Comparison of ENCODE assay signal across 12 cellular contexts in the genomic region with DNA sequence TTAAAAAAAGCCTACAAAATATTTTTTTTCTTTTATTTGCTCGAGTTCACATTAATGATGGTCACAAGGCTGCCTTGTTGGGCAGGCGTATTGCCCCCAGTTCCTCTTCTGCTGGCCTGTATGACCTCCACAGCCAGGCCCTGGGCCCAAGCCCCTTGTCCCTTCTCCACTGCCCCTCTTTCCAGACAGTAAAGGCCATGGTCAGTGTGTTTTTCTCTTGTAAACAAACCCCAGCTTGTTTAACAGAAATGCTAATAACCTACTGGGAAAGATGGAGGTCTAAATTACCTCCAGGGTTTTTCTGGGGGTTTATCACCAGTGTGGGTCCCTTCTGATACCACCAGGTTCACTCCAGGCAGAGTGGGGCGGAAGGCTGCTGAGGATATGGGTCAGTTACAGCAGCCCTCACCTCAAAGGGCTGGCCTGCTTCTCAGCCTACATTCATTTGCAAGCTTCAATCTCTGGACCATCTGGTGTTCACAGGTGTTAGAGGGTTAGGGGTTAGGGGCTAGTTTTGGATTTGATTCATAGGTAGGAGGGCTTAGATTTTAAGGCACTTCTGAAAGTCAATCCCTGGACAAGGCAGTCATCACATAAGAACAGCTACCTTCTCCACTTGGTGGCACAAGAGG. TPM values are rescaled to one million over a fixed set of nuclear protein-coding genes. Genes with fewer than 3 reads are reported as not detected.
DNase-seq lines count a peak whose midpoint lies in the region; ATAC-seq and TF ChIP-seq lines count a peak whose summit lies in the region.
"Had no signal": no experiment of that assay in that cellular context is flagged by ENCODE, and none has a peak within 500 bp of the region (broad histone marks: within the 10 kb centered on the region; RNA-seq: fewer than 3 reads in every experiment).

No MANE protein-coding gene starts in this region.

- CTCF ChIA-PET in CD4-positive, alpha-beta memory T cell (lab: Charles Lee; ENCODE audit: partially characterized antibody) = interaction anchor here (0.8 to 1.0 kb wide), 3 partner anchors 119 to 411 kb away, joined by 3 read pairs; no protein-coding TSS in a partner anchor

- H3K9me3 ChIP-seq in CD4-positive, alpha-beta memory T cell (ENCODE audit: control insufficient read depth in 1 of 2, low read length in 2 of 2) = no peaks in the 10 kb centered on the region

- H3K36me3 Mint-ChIP-seq in CD4-positive, alpha-beta memory T cell = peaks cover 5 to 29% of the 10 kb centered on the region in 2 donors
- H3K36me3 Mint-ChIP-seq in HFFc6 (ENCODE audit: low read depth) (peaks cover 29% of the 10 kb centered on the region), naive B cell (peaks cover 0 to 7% of the 10 kb centered on the region in 2 donors)
- peaks cover 19% of the 10 kb centered on the region for H3K36me3 Mint-ChIP-seq in activated naive CD8-positive, alpha-beta T cell treated with anti-CD3 and anti-CD28 coated beads, Interleukin-2, amount 10 ng/mL, durations not matched to agents 7 days and 5 days

- H3K4me1 ChIP-seq in CD4-positive, alpha-beta memory T cell (ENCODE audit: insufficient read depth, low read length) = peaks cover 31% of the 10 kb centered on the region

- peak overlapping the region; percentile 92 for H3K27ac ChIP-seq in CD4-positive, alpha-beta memory T cell (ENCODE audit: low read depth, low read length)

- H3K36me3 ChIP-seq in CD4-positive, alpha-beta memory T cell (ENCODE audit: insufficient read depth, low read length) = peaks cover 4% of the 10 kb centered on the region

- ATAC-seq in activated naive CD8-positive, alpha-beta T cell treated with anti-CD3 and anti-CD28 coated beads, Interleukin-2, amount 10 ng/mL, durations not matched to agents 7 days and 5 days (ENCODE audit: low read depth) = no peak
- ATAC-seq in naive B cell (ENCODE audit: low read depth in 2 of 2) (no peak), HG03280 (IDR thresholded peaks at IDR 0.05; ENCODE audit: unreplicated experiment) (no peak)

- H3K27ac Mint-ChIP-seq in CD4-positive, alpha-beta memory T cell = peak overlapping the region; percentile 75 to 100 (median 87)
- H3K27ac Mint-ChIP-seq in HFFc6 = no peak overlapping the region; the same call in 1 of the 2 replicates
- H3K27ac Mint-ChIP-seq in activated naive CD8-positive, alpha-beta T cell treated with anti-CD3 and anti-CD28 coated beads, Interleukin-2, amount 10 ng/mL, durations not matched to agents 7 days and 5 days = peak overlapping the region; percentile 59
- peak overlapping the region in 3 of 6 donors; percentile 27 to 69 (median 62) for H3K27ac Mint-ChIP-seq in naive B cell

- no peak overlapping the region for H3K4me3 ChIP-seq in CD4-positive, alpha-beta memory T cell (ENCODE audit: low read length in 2 of 2)

- H3K4me3 Mint-ChIP-seq in CD4-positive, alpha-beta memory T cell = peak overlapping the region in 7 of 8 donors; percentile 31 to 99 (median 99)
- H3K4me3 Mint-ChIP-seq in HFFc6 (peak overlapping the region; percentile 95), naive B cell (peak overlapping the region in 7 of 8 donors; percentile 47 to 99 (median 91))
- H3K4me3 Mint-ChIP-seq in activated naive CD8-positive, alpha-beta T cell treated with anti-CD3 and anti-CD28 coated beads, Interleukin-2, amount 10 ng/mL, durations not matched to agents 7 days and 5 days = peak overlapping the region; percentile 91

- POLR2A ChIA-PET in CD4-positive, alpha-beta memory T cell (lab: Charles Lee; ENCODE audit: partially characterized antibody) = interaction anchor here (0.8 to 3.3 kb wide), 2 partner anchors 117 to 813 kb away, joined by 3 to 34 read pairs; partner anchors contain the start of genes DCAF1 and HEMK1
- POLR2A ChIA-PET in activated naive CD8-positive, alpha-beta T cell treated with anti-CD3 and anti-CD28 coated beads, Interleukin-2, amount 10 ng/mL, durations not matched to agents 7 days and 5 days (lab: Charles Lee) = no interaction called here

- intact Hi-C loops in CD4-positive, alpha-beta memory T cell (cut with micrococcal nuclease) = no loop called here

- no peaks in the 10 kb centered on the region for H3K27me3 Mint-ChIP-seq in CD4-positive, alpha-beta memory T cell
- H3K27me3 Mint-ChIP-seq in HFFc6 (ENCODE audit: insufficient read depth) (peaks cover 1% of the 10 kb centered on the region), naive B cell (peaks cover 5 to 11% (median 9%) of the 10 kb centered on the region in 3 donors)
- H3K27me3 Mint-ChIP-seq in activated naive CD8-positive, alpha-beta T cell treated with anti-CD3 and anti-CD28 coated beads, Interleukin-2, amount 10 ng/mL, durations not matched to agents 7 days and 5 days = no peaks in the 10 kb centered on the region

- H3K4me1 Mint-ChIP-seq in CD4-positive, alpha-beta memory T cell = peaks cover 22 to 51% (median 34%) of the 10 kb centered on the region in 4 donors
- H3K4me1 Mint-ChIP-seq in HFFc6 (ENCODE audit: low read depth) (peaks cover 35% of the 10 kb centered on the region), naive B cell (peaks cover 34 to 49% (median 44%) of the 10 kb centered on the region in 3 donors)
- peaks cover 40% of the 10 kb centered on the region for H3K4me1 Mint-ChIP-seq in activated naive CD8-positive, alpha-beta T cell treated with anti-CD3 and anti-CD28 coated beads, Interleukin-2, amount 10 ng/mL, durations not matched to agents 7 days and 5 days

- no peaks in the 10 kb centered on the region for H3K9me3 Mint-ChIP-seq in CD4-positive, alpha-beta memory T cell
- no peaks in the 10 kb centered on the region for H3K9me3 Mint-ChIP-seq in HFFc6
- H3K9me3 Mint-ChIP-seq in activated naive CD8-positive, alpha-beta T cell treated with anti-CD3 and anti-CD28 coated beads, Interleukin-2, amount 10 ng/mL, durations not matched to agents 7 days and 5 days = no peaks in the 10 kb centered on the region
- H3K9me3 Mint-ChIP-seq in naive B cell = no peaks in the 10 kb centered on the region

- H3K27me3 ChIP-seq in CD4-positive, alpha-beta memory T cell (ENCODE audit: insufficient read depth, low read length) = no peaks in the 10 kb centered on the region

- no peak for TF ChIP-seq CTCF in HFFc6 (IDR thresholded peaks at IDR 0.05)

- no peak for DNase-seq in CD4-positive, alpha-beta memory T cell
- DNase-seq in HFFc6 (no peak), naive B cell (no peak), hippocampal formation (lab: John Stamatoyannopoulos, UW) (no peak), midbrain (lab: John Stamatoyannopoulos, UW) (no peak), 8988T (no peak)
- peak; percentile 6 for DNase-seq in activated naive CD8-positive, alpha-beta T cell treated with anti-CD3 and anti-CD28 coated beads, Interleukin-2, amount 10 ng/mL, durations not matched to agents 7 days and 5 days
- DNase-seq: anterior cingulate cortex, erythroblast, islet precursor cell, NCI-H1930 had no signal

RNA-seq across cellular contexts. Expression of gene MANF, which starts 2.0 kb away (rescaled TPM):
- 10 to 100 TPM; 74.8 to 79.0 TPM for total RNA-seq in CD4-positive, alpha-beta memory T cell
- polyA plus RNA-seq in CD4-positive, alpha-beta memory T cell = 10 to 100 TPM; 39.0 to 64.1 TPM
- 100 to 1,000 TPM; 157 to 196 (median 179) TPM for total RNA-seq in HFFc6 (2021; fragmentation: NEBNext Ultra II Directional; extraction: Animal tissue kit (Norgen Biotek cat#: 25700))
- total RNA-seq in activated naive CD8-positive, alpha-beta T cell treated with anti-CD3 and anti-CD28 coated beads, Interleukin-2, amount 10 ng/mL, durations not matched to agents 7 days and 5 days = 10 to 100 TPM; 86.2 to 88.2 TPM
- polyA plus RNA-seq in naive B cell (ENCODE audit: low read depth in 6 of 6) = 10 to 100 TPM; 16.5 to 37.3 (median 29.3) TPM

RNA-seq across cellular contexts. Expression of gene RBM15B, which starts 8.0 kb away (rescaled TPM):
- 10 to 100 TPM; 38.3 to 39.9 TPM for total RNA-seq in CD4-positive, alpha-beta memory T cell
- polyA plus RNA-seq in CD4-positive, alpha-beta memory T cell = 10 to 100 TPM in 1 of 2 donors, 1 to 10 TPM in 1; 9.9 to 28.2 TPM
- 10 to 100 TPM; 25.8 to 30.6 (median 29.2) TPM for total RNA-seq in HFFc6 (2021; fragmentation: NEBNext Ultra II Directional; extraction: Animal tissue kit (Norgen Biotek cat#: 25700))
- 10 to 100 TPM; 30.5 to 32.6 TPM for total RNA-seq in activated naive CD8-positive, alpha-beta T cell treated with anti-CD3 and anti-CD28 coated beads, Interleukin-2, amount 10 ng/mL, durations not matched to agents 7 days and 5 days
- polyA plus RNA-seq in naive B cell (ENCODE audit: low read depth in 6 of 6) = 10 to 100 TPM; 12.5 to 22.5 (median 14.5) TPM
